32 cellular contexts compared by ENCODE assay signal in genomic region chr1:25758466-25759070, GRCh38. TPM values are rescaled to one million over a fixed set of nuclear protein-coding genes. Genes with fewer than 3 reads are reported as not detected.
A peak's percentile ranks its signal among the peaks of the same experiment; 100 is the strongest.
DNase-seq lines count a peak whose midpoint lies in the region; ATAC-seq and TF ChIP-seq lines count a peak whose summit lies in the region.
"Had no signal": no experiment of that assay in that cellular context is flagged by ENCODE, and none has a peak within 500 bp of the region (broad histone marks: within the 10 kb centered on the region; RNA-seq: fewer than 3 reads in every experiment).

No MANE protein-coding gene starts in this region.

- H3K9ac ChIP-seq in NT2/D1 (ENCODE audit: insufficient read length, low read depth): peak overlapping the region; percentile 32
- H3K9ac ChIP-seq in endodermal cell (ENCODE audit: extremely low read depth, low read length, poor library complexity, severe bottlenecking): no peak overlapping the region
- no peak overlapping the region for H3K9ac ChIP-seq in neural progenitor cell

- H3K4me3 ChIP-seq in NT2/D1 (ENCODE audit: insufficient read length, low read depth): no peak overlapping the region
- no peak overlapping the region for H3K4me3 ChIP-seq in endodermal cell (ENCODE audit: low read length)
- no peak overlapping the region for H3K4me3 ChIP-seq in neural progenitor cell
- H3K4me3 ChIP-seq: A549, cardiac muscle cell, lower lobe of right lung, ovary, Peyer's patch, skin epidermis, testis, vagina had no signal

- H3K9me3 Mint-ChIP-seq in endodermal cell (no peaks in the 10 kb centered on the region), neural progenitor cell (no peaks in the 10 kb centered on the region)
- H3K9me3 Mint-ChIP-seq in stimulated activated naive B cell treated with anti-CD40 and anti-IgM and Interleukin-4, amounts not matched to agents 10 μg/mL and 1 μg/mL and 100 μg/mL, for 72 hours: no peaks in the 10 kb centered on the region
- H3K9me3 Mint-ChIP-seq: activated naive CD8-positive, alpha-beta T cell treated with anti-CD3 and anti-CD28 coated beads for 36 hours; CD4-positive, CD25-positive, alpha-beta regulatory T cell; effector memory CD8-positive, alpha-beta T cell; nephron progenitor cell; stimulated activated memory B cell treated with anti-CD40 and anti-IgM and Interleukin-4, amounts not matched to agents 10 μg/mL and 1 μg/mL and 100 μg/mL, for 72 hours had no signal

- no peaks in the 10 kb centered on the region for H3K36me3 ChIP-seq in NT2/D1 (ENCODE audit: insufficient read depth, insufficient read length, low read length)
- no peaks in the 10 kb centered on the region for H3K36me3 ChIP-seq in endodermal cell (ENCODE audit: control insufficient read depth, insufficient read depth, low read length)
- H3K36me3 ChIP-seq in neural progenitor cell: no peaks in the 10 kb centered on the region
- H3K36me3 ChIP-seq: ovary, vagina had no signal

- H3K27me3 ChIP-seq in NT2/D1 (ENCODE audit: insufficient read depth, insufficient read length) (no peaks in the 10 kb centered on the region), endodermal cell (ENCODE audit: control insufficient read depth, insufficient read depth, low read length, poor library complexity, severe bottlenecking) (no peaks in the 10 kb centered on the region), neural progenitor cell (no peaks in the 10 kb centered on the region)
- H3K27me3 ChIP-seq: cardiac muscle cell, ovary, Peyer's patch, testis, vagina had no signal

- no peak for ATAC-seq in stimulated activated naive B cell treated with anti-CD40 and anti-IgM and Interleukin-4, amounts not matched to agents 10 μg/mL and 1 μg/mL and 100 μg/mL, for 72 hours (replicated peaks)
- no peak for ATAC-seq in GM19452 (IDR thresholded peaks at IDR 0.05; ENCODE audit: unreplicated experiment)
- ATAC-seq: effector memory CD8-positive, alpha-beta T cell; lower lobe of right lung; stimulated activated memory B cell treated with anti-CD40 and anti-IgM and Interleukin-4, amounts not matched to agents 10 μg/mL and 1 μg/mL and 100 μg/mL, for 72 hours had no signal

- H3K4me2 ChIP-seq in neural progenitor cell: peak overlapping the region; percentile 54
- H3K4me2 ChIP-seq: A549 had no signal

- H3K4me3 Mint-ChIP-seq in endodermal cell (no peak overlapping the region), neural progenitor cell (no peak overlapping the region)
- H3K4me3 Mint-ChIP-seq in stimulated activated naive B cell treated with anti-CD40 and anti-IgM and Interleukin-4, amounts not matched to agents 10 μg/mL and 1 μg/mL and 100 μg/mL, for 72 hours: no peak overlapping the region
- H3K4me3 Mint-ChIP-seq: activated naive CD8-positive, alpha-beta T cell treated with anti-CD3 and anti-CD28 coated beads for 36 hours; CD4-positive, CD25-positive, alpha-beta regulatory T cell; effector memory CD8-positive, alpha-beta T cell; nephron progenitor cell; stimulated activated memory B cell treated with anti-CD40 and anti-IgM and Interleukin-4, amounts not matched to agents 10 μg/mL and 1 μg/mL and 100 μg/mL, for 72 hours had no signal

- H3K4me1 ChIP-seq in NT2/D1 (ENCODE audit: insufficient read depth, insufficient read length) (peaks cover 32% of the 10 kb centered on the region), endodermal cell (ENCODE audit: control insufficient read depth, insufficient read depth, low read length) (peaks cover 7% of the 10 kb centered on the region), neural progenitor cell (peaks cover 19% of the 10 kb centered on the region)
- H3K4me1 ChIP-seq: A549, Peyer's patch, testis had no signal

- in situ Hi-C loops in G401 (cut with HindIII; ENCODE audit: low sequenced_read_pairs): no loop called here

- H3K4me1 Mint-ChIP-seq in endodermal cell (peaks cover 25% of the 10 kb centered on the region), neural progenitor cell (peaks cover 39% of the 10 kb centered on the region)
- H3K4me1 Mint-ChIP-seq in stimulated activated naive B cell treated with anti-CD40 and anti-IgM and Interleukin-4, amounts not matched to agents 10 μg/mL and 1 μg/mL and 100 μg/mL, for 72 hours: peaks cover 9 to 17% of the 10 kb centered on the region in 2 donors

- peaks cover 1% of the 10 kb centered on the region for H3K27me3 Mint-ChIP-seq in endodermal cell (ENCODE audit: insufficient read depth)
- peaks cover 11% of the 10 kb centered on the region for H3K27me3 Mint-ChIP-seq in neural progenitor cell (ENCODE audit: insufficient read depth, low read depth)
- H3K27me3 Mint-ChIP-seq in stimulated activated naive B cell treated with anti-CD40 and anti-IgM and Interleukin-4, amounts not matched to agents 10 μg/mL and 1 μg/mL and 100 μg/mL, for 72 hours: peaks cover 12 to 16% of the 10 kb centered on the region in 2 donors
- H3K27me3 Mint-ChIP-seq: activated naive CD8-positive, alpha-beta T cell treated with anti-CD3 and anti-CD28 coated beads for 36 hours; effector memory CD8-positive, alpha-beta T cell had no signal

- WGBS in endodermal cell (ENCODE audit: insufficient coverage in 1 of 2, insufficient read length in 1 of 2), 2 experiments: 80 to 84% methylated on average over 11 to 15 of the region's 15 CpGs

- H3K9me3 ChIP-seq in NT2/D1 (ENCODE audit: insufficient read depth, low read length) (no peaks in the 10 kb centered on the region), endodermal cell (ENCODE audit: control insufficient read depth, low read length) (no peaks in the 10 kb centered on the region), neural progenitor cell (ENCODE audit: low read depth) (no peaks in the 10 kb centered on the region)
- H3K9me3 ChIP-seq: A549, lower lobe of right lung, ovary, Peyer's patch, testis, vagina had no signal

- H3K27ac ChIP-seq in endodermal cell (ENCODE audit: low read depth, low read length): no peak overlapping the region
- no peak overlapping the region for H3K27ac ChIP-seq in neural progenitor cell
- H3K27ac ChIP-seq: A549, cardiac muscle cell, lower lobe of right lung, ovary, Peyer's patch, skin epidermis, testis, vagina, VCaP had no signal

- no peaks in the 10 kb centered on the region for H3F3A ChIP-seq in neural progenitor cell (ENCODE audit: low read depth)

- no peak overlapping the region for H3K27ac Mint-ChIP-seq in endodermal cell
- no peak overlapping the region for H3K27ac Mint-ChIP-seq in neural progenitor cell
- no peak overlapping the region for H3K27ac Mint-ChIP-seq in stimulated activated naive B cell treated with anti-CD40 and anti-IgM and Interleukin-4, amounts not matched to agents 10 μg/mL and 1 μg/mL and 100 μg/mL, for 72 hours
- H3K27ac Mint-ChIP-seq: activated naive CD8-positive, alpha-beta T cell treated with anti-CD3 and anti-CD28 coated beads for 36 hours; CD4-positive, CD25-positive, alpha-beta regulatory T cell; nephron progenitor cell; stimulated activated memory B cell treated with anti-CD40 and anti-IgM and Interleukin-4, amounts not matched to agents 10 μg/mL and 1 μg/mL and 100 μg/mL, for 72 hours had no signal

- H2AFZ ChIP-seq in neural progenitor cell (replicated peaks): no peak overlapping the region

- TF ChIP-seq CTCF in endodermal cell (conservative IDR thresholded peaks at IDR 0.05): peak; percentile 34
- no peak for TF ChIP-seq CTCF in neural progenitor cell (IDR thresholded peaks at IDR 0.05)

- peak; percentile 74 for DNase-seq in G401 (ENCODE audit: low spot score)
- no peak for DNase-seq in NT2/D1 (ENCODE audit: low read depth, low spot score)
- DNase-seq in endodermal cell: no peak
- no peak for DNase-seq in neural progenitor cell (ENCODE audit: low spot score)
- no peak for DNase-seq in activated CD4-positive, alpha-beta T cell treated with anti-CD3 and anti-CD28 coated beads for 4 hours
- no peak for DNase-seq in stimulated activated naive B cell treated with anti-CD40 and anti-IgM and Interleukin-4, amounts not matched to agents 10 μg/mL and 1 μg/mL and 100 μg/mL, for 72 hours
- no peak for DNase-seq in superior temporal gyrus (ENCODE audit: extremely low spot score)
- DNase-seq: activated CD4-positive, alpha-beta T cell treated with anti-CD3 and anti-CD28 coated beads for 48 hours; activated effector memory CD4-positive, alpha-beta T cell treated with Interleukin-2 at 50 U/mL for 16 hours; activated naive CD8-positive, alpha-beta T cell treated with anti-CD3 and anti-CD28 coated beads for 36 hours; aorta; CD4-positive, CD25-positive, alpha-beta regulatory T cell; cortex of kidney; effector memory CD8-positive, alpha-beta T cell; head of caudate nucleus; kidney glomerular epithelial cell; lower lobe of right lung; NCI-H1092 treated with DMSO at 0.1 percent for 48 hours; NCI-H526; nephron progenitor cell; ovary; Peyer's patch; retina; T1000; testis had no signal

- H3K79me2 ChIP-seq in neural progenitor cell (ENCODE audit: low read depth): no peaks in the 10 kb centered on the region

- H4K20me1 ChIP-seq in neural progenitor cell (ENCODE audit: low read depth): no peaks in the 10 kb centered on the region

- H3K36me3 Mint-ChIP-seq in endodermal cell (ENCODE audit: low read depth) (no peaks in the 10 kb centered on the region), neural progenitor cell (no peaks in the 10 kb centered on the region)
- no peaks in the 10 kb centered on the region for H3K36me3 Mint-ChIP-seq in stimulated activated naive B cell treated with anti-CD40 and anti-IgM and Interleukin-4, amounts not matched to agents 10 μg/mL and 1 μg/mL and 100 μg/mL, for 72 hours
- H3K36me3 Mint-ChIP-seq: activated naive CD8-positive, alpha-beta T cell treated with anti-CD3 and anti-CD28 coated beads for 36 hours; stimulated activated memory B cell treated with anti-CD40 and anti-IgM and Interleukin-4, amounts not matched to agents 10 μg/mL and 1 μg/mL and 100 μg/mL, for 72 hours had no signal

RNA-seq across cellular contexts. Expression of gene SELENON, which starts 41.4 kb away (rescaled TPM):
- 22.8 and 31.9 TPM in 2 replicates for total RNA-seq in G401 (2014; rRNA removed; shearing (Covaris generic))
- total RNA-seq in endodermal cell: 10 to 100 TPM; 91.2 to 93.3 TPM
- polyA plus RNA-seq in endodermal cell (2013, experiment 1 of 2): 127 TPM
- 114 TPM for polyA plus RNA-seq in endodermal cell (2013, experiment 2 of 2)
- total RNA-seq in neural progenitor cell (ENCODE audit: low replicate concordance): 24.9 and 50.4 TPM in 2 replicates
